ENCODE assay signal across 8 cellular contexts in the genomic region with DNA sequence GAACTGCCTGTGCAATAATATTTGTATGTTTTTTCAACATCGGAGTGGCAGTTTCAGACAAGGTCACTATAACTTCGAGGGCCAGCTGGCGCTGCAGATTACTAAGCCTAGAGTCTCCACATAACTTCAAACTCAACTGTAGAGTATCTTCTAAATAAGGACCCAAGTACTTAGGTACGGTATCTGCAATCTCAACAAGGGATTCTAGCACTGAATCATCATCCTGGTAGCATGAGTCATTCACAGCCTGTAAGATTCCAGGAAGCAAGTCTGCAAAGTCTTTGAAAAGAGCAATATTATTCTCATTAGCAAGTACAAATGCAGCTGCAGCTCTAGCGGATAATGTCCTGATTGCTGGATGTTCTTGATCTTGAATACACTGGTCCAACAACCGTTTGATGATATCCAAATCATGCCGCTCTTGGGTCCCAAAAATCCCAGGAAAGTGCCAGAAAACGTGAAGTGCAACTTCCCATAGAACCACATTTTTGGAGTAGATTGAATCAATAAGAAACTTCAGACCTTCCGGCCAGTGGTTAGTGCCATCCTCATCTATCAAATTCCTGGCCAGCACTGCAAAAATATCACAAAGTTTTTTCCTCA. TPM values are rescaled to one million over a fixed set of nuclear protein-coding genes. Genes with fewer than 3 reads are reported as not detected.
A peak's percentile ranks its signal among the peaks of the same experiment; 100 is the strongest.
DNase-seq lines count a peak whose midpoint lies in the region; ATAC-seq lines count a peak whose summit lies in the region.

No MANE protein-coding gene starts in this region.

- ATAC-seq in GM19035 (IDR thresholded peaks at IDR 0.05; ENCODE audit: unreplicated experiment) (no peak), HG03354 (IDR thresholded peaks at IDR 0.05; ENCODE audit: poor library complexity, severe bottlenecking, unreplicated experiment) (no peak), HG03520 (IDR thresholded peaks at IDR 0.05; ENCODE audit: unreplicated experiment) (no peak)

- H3K4me1 ChIP-seq in GM23248 (ENCODE audit: insufficient read depth) (peaks cover 11% of the 10 kb centered on the region), muscle layer of colon (ENCODE audit: insufficient read depth, low read length) (peaks cover 12% of the 10 kb centered on the region)
- peaks cover 6% of the 10 kb centered on the region for H3K4me1 ChIP-seq in effector memory CD4-positive, alpha-beta T cell (ENCODE audit: control insufficient read depth, insufficient read depth, low read length, poor library complexity, severe bottlenecking)

- in situ Hi-C loops in GM23248 (cut with MboI), result no loop called here

- H3K9ac ChIP-seq in GM23248, result peak overlapping the region; percentile 88
- peak overlapping the region; percentile 88 for H3K9ac ChIP-seq in muscle layer of colon (ENCODE audit: low read length)

- H3K79me2 ChIP-seq in GM23248 (ENCODE audit: insufficient read depth), result peaks cover 49% of the 10 kb centered on the region

- H3K9me2 ChIP-seq in GM23248 (ENCODE audit: insufficient read depth), result no peaks in the 10 kb centered on the region

- H3K4me3 ChIP-seq in GM23248, result peak overlapping the region; percentile 95
- peak overlapping the region; percentile 81 for H3K4me3 ChIP-seq in effector memory CD4-positive, alpha-beta T cell (ENCODE audit: insufficient read depth, low read depth, low read length, poor library complexity, severe bottlenecking)
- peak overlapping the region; percentile 27 to 94 for H3K4me3 ChIP-seq in muscle layer of colon (ENCODE audit: low read depth in 1 of 2, low read length in 2 of 2)

- peaks cover 15% of the 10 kb centered on the region for H3K36me3 ChIP-seq in GM23248 (ENCODE audit: low read depth)
- H3K36me3 ChIP-seq in effector memory CD4-positive, alpha-beta T cell (ENCODE audit: control insufficient read depth, insufficient read depth, low read length), result peaks cover 7% of the 10 kb centered on the region
- peaks cover 12% of the 10 kb centered on the region for H3K36me3 ChIP-seq in muscle layer of colon (ENCODE audit: insufficient read depth, low read length)

- H3K4me2 ChIP-seq in GM23248 (ENCODE audit: unreplicated experiment), result peak overlapping the region; percentile 82

- H3F3A ChIP-seq in GM23248 (ENCODE audit: insufficient read depth), result peaks cover 17% of the 10 kb centered on the region

- H3K27ac ChIP-seq in GM23248 (peak overlapping the region; percentile 86), muscle layer of colon (ENCODE audit: low read depth, low read length) (peak overlapping the region; percentile 88)
- peak overlapping the region; percentile 78 for H3K27ac ChIP-seq in effector memory CD4-positive, alpha-beta T cell (ENCODE audit: insufficient read depth, low read length, poor library complexity, severe bottlenecking)

- H3K27me3 ChIP-seq in GM23248 (replicated peaks; ENCODE audit: insufficient read depth) (no peaks in the 10 kb centered on the region), muscle layer of colon (ENCODE audit: control insufficient read depth in 1 of 2, insufficient read depth in 2 of 2, low read length in 2 of 2) (no peaks in the 10 kb centered on the region)
- H3K27me3 ChIP-seq in effector memory CD4-positive, alpha-beta T cell (replicated peaks; ENCODE audit: control insufficient read depth, insufficient read depth, low read length, poor library complexity, severe bottlenecking), result no peaks in the 10 kb centered on the region

- 12 to 13% methylated on average over 9 of the region's 9 CpGs for WGBS in GM23248 (ENCODE audit: low coverage in 1 of 2, low lambda C conversion rate in 2 of 2, missing lambda C conversion rate in 2 of 2), 2 experiments

- H2AFZ ChIP-seq in GM23248, result peak overlapping the region; percentile 99

- no peaks in the 10 kb centered on the region for H4K20me1 ChIP-seq in GM23248 (ENCODE audit: insufficient read depth)

- DNase-seq in GM23248 (peak; percentile 84), RKO (ENCODE audit: low spot score) (peak; percentile 91), NCI-H128 (lab: John Stamatoyannopoulos, UW; ENCODE audit: unreplicated experiment) (no peak)
- no peak for DNase-seq in effector memory CD4-positive, alpha-beta T cell

- H3K9me3 ChIP-seq in GM23248 (ENCODE audit: low read depth) (no peaks in the 10 kb centered on the region), muscle layer of colon (ENCODE audit: low read length) (no peaks in the 10 kb centered on the region)
- no peaks in the 10 kb centered on the region for H3K9me3 ChIP-seq in effector memory CD4-positive, alpha-beta T cell (ENCODE audit: control insufficient read depth, low read length)

RNA-seq across cellular contexts. Expression of a gene that starts 0.7 kb away (rescaled TPM):
- total RNA-seq in GM23248 (2014; rRNA removed; shearing (Covaris generic)), result 25.7 and 35.0 TPM in 2 replicates
- polyA plus RNA-seq in GM23248 (2016; fragmentation: Nextera tagmentation; extraction: Ambion mirVana), result 16.3 and 17.8 TPM in 2 replicates

Comparison
In these comparisons a context has a peak if more than half of its experiments do, and no peak if none do; other contexts are left out.
1. DNase-seq: peak in GM23248 (single experiment) and RKO (single experiment); none in effector memory CD4-positive, alpha-beta T cell (0 of 3) and NCI-H128 (single experiment).
2. Peak in every context shown above with its lines, with median percentiles within 50 percentile points of each other: H3K27ac ChIP-seq and H3K4me3 ChIP-seq.